13 cellular contexts compared by ENCODE assay signal in genomic region chr11:122634507-122634906, GRCh38. TPM values are rescaled to one million over a fixed set of nuclear protein-coding genes. Genes with fewer than 3 reads are reported as not detected.
A peak's percentile ranks its signal among the peaks of the same experiment; 100 is the strongest.
DNase-seq lines count a peak whose midpoint lies in the region; FAIRE-seq and TF ChIP-seq lines count a peak whose summit lies in the region.
"Had no signal": no experiment of that assay in that cellular context is flagged by ENCODE, and none has a peak within 500 bp of the region (broad histone marks: within the 10 kb centered on the region; RNA-seq: fewer than 3 reads in every experiment).

No MANE protein-coding gene starts in this region.

- H3K4me3 Mint-ChIP-seq in Calu3 (ENCODE audit: low read depth, unreplicated experiment) = no peak overlapping the region
- H3K4me3 Mint-ChIP-seq: activated T-cell treated with anti-CD3 and anti-CD28 coated beads, Interleukin-2, amount 50 U/mL, for 4 hours had no signal

- no peak for FAIRE-seq in HTR-8/SVneo (lab: Jason Lieb, UNC)
- FAIRE-seq: colon, D721Med had no signal

- no peaks in the 10 kb centered on the region for H3K36me3 Mint-ChIP-seq in Calu3 (ENCODE audit: insufficient read depth, unreplicated experiment)

- no peak overlapping the region for H3K27ac Mint-ChIP-seq in Calu3 (ENCODE audit: unreplicated experiment)

- no peaks in the 10 kb centered on the region for H3K27me3 Mint-ChIP-seq in Calu3 (ENCODE audit: unreplicated experiment)

- intact Hi-C loops in Calu3 (cut with micrococcal nuclease; ENCODE audit: unreplicated experiment) = loop anchor here (5.0 kb wide), 1 partner anchor 388 kb away; no protein-coding TSS in a partner anchor
- intact Hi-C loops in head of caudate nucleus (cut with DNase I) = no loop called here

- H3K4me1 Mint-ChIP-seq in Calu3 (ENCODE audit: low read depth, unreplicated experiment) = peaks cover 8% of the 10 kb centered on the region

- CTCF ChIA-PET in Calu3 (lab: Charles Lee) = interaction anchor here (0.7 to 0.9 kb wide), 2 partner anchors 22 to 146 kb away, joined by 3 read pairs; no protein-coding TSS in a partner anchor

- no peaks in the 10 kb centered on the region for H3K9me3 Mint-ChIP-seq in Calu3 (ENCODE audit: low read depth, unreplicated experiment)
- H3K9me3 Mint-ChIP-seq: activated T-cell treated with anti-CD3 and anti-CD28 coated beads, Interleukin-2, amount 50 U/mL, for 4 hours had no signal

- peak; percentile 58 for DNase-seq in Calu3
- peak; percentile 20 for DNase-seq in HTR-8/SVneo (ENCODE audit: insufficient read length, low spot score)
- peak; percentile 73 for DNase-seq in cerebellar cortex (ENCODE audit: low spot score)
- peak; percentile 64 for DNase-seq in myocyte (ENCODE audit: low read depth)
- no peak for DNase-seq in NCI-H1048 (lab: John Stamatoyannopoulos, UW)
- no peak for DNase-seq in head of caudate nucleus
- no peak for DNase-seq in activated CD4-positive, alpha-beta T cell treated with anti-CD3 and anti-CD28 coated beads for 1 hour
- no peak for DNase-seq in NCI-H1694 (lab: John Stamatoyannopoulos, UW)
- DNase-seq: activated T-cell treated with anti-CD3 and anti-CD28 coated beads, Interleukin-2, amount 50 U/mL, for 4 hours; NCI-H510A treated with DMSO at 0.1 percent for 48 hours; ovary had no signal

- TF ChIP-seq CTCF in Calu3 (IDR thresholded peaks at IDR 0.05; ENCODE audit: unreplicated experiment) = no peak

- BruUV-seq in Calu3 (replicated peaks; lab: Mats Ljungman, UMichigan) = no TSS peak

RNA-seq across cellular contexts. Expression of gene UBASH3B, which starts 21.0 kb away (rescaled TPM):
- total RNA-seq in Calu3 (2022) (46.0 and 74.9 TPM in 2 replicates), myocyte (8.8 and 13.1 TPM in 2 replicates)
- polyA plus RNA-seq in myocyte (2012) = 7.3 TPM

Comparison
In these comparisons a context has a peak if more than half of its experiments do, and no peak if none do; other contexts are left out.
1. DNase-seq: peak in Calu3 (single experiment), HTR-8/SVneo (single experiment), cerebellar cortex (single experiment) and myocyte (single experiment); none in NCI-H1048 (single experiment), head of caudate nucleus (0 of 42), activated CD4-positive, alpha-beta T cell treated with anti-CD3 and anti-CD28 coated beads for 1 hour (single experiment) and NCI-H1694 (single experiment).